ENCODE assay signal across 28 cellular contexts in genomic region chr10:22911067-22911466, GRCh38. TPM values are rescaled to one million over a fixed set of nuclear protein-coding genes. Genes with fewer than 3 reads are reported as not detected.
DNase-seq lines count a peak whose midpoint lies in the region; ATAC-seq, FAIRE-seq and TF ChIP-seq lines count a peak whose summit lies in the region.
"Had no signal": no experiment of that assay in that cellular context is flagged by ENCODE, and none has a peak within 500 bp of the region (broad histone marks: within the 10 kb centered on the region; RNA-seq: fewer than 3 reads in every experiment).

No MANE protein-coding gene starts in this region.

- H3K9me3 Mint-ChIP-seq in immature natural killer cell (peaks cover 0 to 21% (median 7%) of the 10 kb centered on the region in 6 donors), nephron (peaks cover 36% of the 10 kb centered on the region)

- H3K27me3 Mint-ChIP-seq in immature natural killer cell (ENCODE audit: low read depth in 3 of 3) (no peaks in the 10 kb centered on the region), nephron (ENCODE audit: low read depth) (peaks cover 3% of the 10 kb centered on the region)
- H3K27me3 Mint-ChIP-seq: CD4-positive, CD25-positive, alpha-beta regulatory T cell had no signal

- FAIRE-seq in GM18507 (lab: Jason Lieb, UNC): peak; percentile 18
- FAIRE-seq: A204.1, GM12878, GM12892 had no signal

- no peak for ATAC-seq in GM18870 (IDR thresholded peaks at IDR 0.05; ENCODE audit: unreplicated experiment)
- ATAC-seq: GM12878 had no signal

- POLR2A ChIA-PET in HEK293 (lab: Yijun Ruan, JAX): no interaction called here

- peak overlapping the region; percentile 86; the same call in 1 of the 2 replicates for H3K27ac ChIP-seq in HEK293 (ENCODE audit: extremely low read depth, low read depth, low read length)
- H3K27ac ChIP-seq: BLaER1 had no signal

- H3K36me3 ChIP-seq in HEK293 (ENCODE audit: control insufficient read depth in 2 of 2, insufficient read depth in 1 of 2, low read length in 2 of 2): no peaks in the 10 kb centered on the region
- H3K36me3 ChIP-seq: BE2C, BLaER1 had no signal

- DNase-seq in GM18507 (ENCODE audit: extremely low spot score, insufficient read length, low read depth): no peak
- DNase-seq in immature natural killer cell: no peak
- no peak for DNase-seq in amniotic stem cell (lab: John Stamatoyannopoulos, UW)
- no peak for DNase-seq in iPS-NIHi7 (ENCODE audit: extremely low spot score)
- DNase-seq: 8988T; ACHN; BE2C; C1 segment of cervical spinal cord; CD4-positive, alpha-beta memory T cell; CD4-positive, CD25-positive, alpha-beta regulatory T cell; CD8-positive, alpha-beta memory T cell; COR-L47; DMS 273 treated with DMSO at 0.1 percent for 48 hours; DMS153; DMS53; DMS79; DND-41; EL; GDM1 had no signal

- H3K9me3 ChIP-seq in HEK293 (ENCODE audit: control insufficient read depth, insufficient read depth, low read depth, low read length): no peaks in the 10 kb centered on the region; the same call in 1 of the 2 replicates
- H3K9me3 ChIP-seq: BE2C had no signal

- H3K4me3 ChIP-seq in HEK293 (ENCODE audit: low read depth, low read length): no peak overlapping the region
- H3K4me3 ChIP-seq: BLaER1, GM12878 had no signal

- H3K4me1 Mint-ChIP-seq in immature natural killer cell (peaks cover 32 to 33% of the 10 kb centered on the region in 2 donors), nephron (peaks cover 41% of the 10 kb centered on the region)
- H3K4me1 Mint-ChIP-seq: CD14-positive monocyte had no signal

- peak overlapping the region; percentile 51 to 96 (median 93) for H3K27ac Mint-ChIP-seq in immature natural killer cell
- H3K27ac Mint-ChIP-seq in nephron: peak overlapping the region in 2 of 3 experiments; percentile 65 to 86
- H3K27ac Mint-ChIP-seq: CD14-positive monocyte; CD4-positive, alpha-beta memory T cell; CD4-positive, CD25-positive, alpha-beta regulatory T cell had no signal

- no peak for TF ChIP-seq CTCF in HEK293 (tag by site-specific recombination; IDR thresholded peaks at IDR 0.05)
- no peak for TF ChIP-seq CTCF in nephron (IDR thresholded peaks at IDR 0.05; ENCODE audit: unreplicated experiment in 3 of 3)

- H3K36me3 Mint-ChIP-seq in immature natural killer cell (peaks cover 0 to 19% (median 16%) of the 10 kb centered on the region in 3 donors), nephron (ENCODE audit: low read depth) (peaks cover 11% of the 10 kb centered on the region)
- H3K36me3 Mint-ChIP-seq: CD14-positive monocyte had no signal

- peak overlapping the region in 1 of 5 donors; percentile 36 for H3K4me3 Mint-ChIP-seq in immature natural killer cell
- H3K4me3 Mint-ChIP-seq in nephron: no peak overlapping the region
- H3K4me3 Mint-ChIP-seq: CD14-positive monocyte; CD4-positive, alpha-beta memory T cell; CD4-positive, CD25-positive, alpha-beta regulatory T cell; CD8-positive, alpha-beta memory T cell had no signal

- CTCF ChIA-PET in HEK293 (lab: Yijun Ruan, JAX): interaction anchor here (1.1 kb wide), 1 partner anchor 337 kb away, joined by 4 read pairs; no protein-coding TSS in a partner anchor

- peaks cover 13% of the 10 kb centered on the region for H3K4me1 ChIP-seq in HEK293 (ENCODE audit: control insufficient read depth, insufficient read depth, low read length)
- H3K4me1 ChIP-seq: BLaER1 had no signal

TF ChIP-seq in HEK293, 187 proteins besides CTCF, POLR2A, EP300 and RAD21:
- TF ChIP-seq ZNF701 (tag by site-specific recombination; IDR thresholded peaks at IDR 0.05) (peak; percentile 98), ZNF677 (tag by site-specific recombination; IDR thresholded peaks at IDR 0.05) (no peak)

RNA-seq across cellular contexts. Expression of gene ARMC3, which starts 16.8 kb away (rescaled TPM):
- polyA plus RNA-seq in immature natural killer cell: under 1 TPM in 1 of 3 donors, not detected in 2; 0.32 TPM
- polyA plus RNA-seq: AG04450; CD14-positive monocyte; CD4-positive, alpha-beta memory T cell; CD4-positive, CD25-positive, alpha-beta regulatory T cell; CD8-positive, alpha-beta memory T cell had no signal
